ENCODE assay signal across 1 cellular context in the genomic region with DNA sequence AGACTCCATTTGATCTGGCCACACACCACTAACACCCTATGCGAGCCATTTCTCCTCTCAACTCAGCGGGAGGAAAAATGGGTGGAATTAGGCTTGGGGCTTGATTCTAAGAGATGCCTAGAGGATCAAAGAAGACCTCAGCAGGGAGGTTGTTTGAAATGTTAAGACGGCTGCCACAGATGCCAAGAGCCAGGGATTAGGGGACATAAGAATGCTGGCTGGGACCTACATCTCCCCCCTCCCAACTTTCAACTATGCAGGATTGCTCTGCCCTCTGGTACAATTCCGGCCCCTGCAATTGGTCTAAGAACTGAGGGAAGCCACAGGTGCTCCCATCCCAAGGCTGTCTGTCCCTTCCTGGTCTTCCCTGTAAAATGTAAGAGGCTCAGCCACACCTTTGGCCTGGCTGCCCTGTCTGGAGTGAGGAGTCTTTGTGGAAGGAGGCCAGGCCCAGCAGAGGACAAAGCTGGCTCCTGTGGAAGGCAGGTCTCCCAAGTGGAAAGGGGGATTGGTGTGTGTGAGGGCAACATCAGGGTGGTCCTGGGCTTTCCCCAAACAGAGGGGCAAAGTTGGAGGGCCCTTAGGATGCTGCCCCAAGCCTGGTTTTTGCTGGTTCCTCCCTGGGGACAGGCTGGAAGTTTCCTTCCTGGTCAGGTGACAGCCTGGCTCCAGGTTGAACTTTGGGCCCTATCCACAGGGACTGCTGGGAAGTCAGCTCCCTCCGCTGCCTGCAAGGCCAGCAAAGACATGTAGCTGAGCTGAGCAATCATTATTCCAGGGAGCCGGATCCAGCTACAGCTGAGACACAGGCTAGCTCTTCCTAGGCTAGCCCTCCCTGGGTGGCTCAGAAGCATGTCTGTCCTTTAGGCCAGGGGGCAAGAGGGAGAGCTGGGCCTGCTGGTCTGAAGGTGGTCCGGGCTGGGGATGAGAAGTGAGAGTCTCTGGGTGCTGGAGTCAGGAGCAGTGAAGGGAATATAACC.
A peak's percentile ranks its signal among the peaks of the same experiment; 100 is the strongest.
TF ChIP-seq lines count a peak whose summit lies in the region.

No MANE protein-coding gene starts in this region.

TF ChIP-seq in HepG2, 621 proteins besides CTCF, POLR2A, EP300 and RAD21 (continued from another document):
- TF ChIP-seq, protein P1, sequence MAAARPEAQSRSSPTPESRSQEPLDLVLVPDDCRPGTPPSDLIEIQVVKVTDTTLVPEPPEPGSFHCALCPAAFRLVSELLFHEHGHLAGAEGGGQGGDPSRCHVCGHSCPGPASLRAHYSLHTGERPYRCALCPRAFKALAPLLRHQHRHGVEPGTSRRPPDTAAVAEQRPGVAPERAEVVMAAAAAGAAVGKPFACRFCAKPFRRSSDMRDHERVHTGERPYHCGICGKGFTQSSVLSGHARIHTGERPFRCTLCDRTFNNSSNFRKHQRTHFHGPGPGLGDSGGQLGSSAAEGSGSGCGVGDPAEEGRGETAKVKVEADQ (CRISPR knock-in tag; IDR thresholded peaks at IDR 0.05; ENCODE audit: borderline replicate concordance), result peak; percentile 34; the same call in 1 of the 2 replicates
- TF ChIP-seq, protein P2, sequence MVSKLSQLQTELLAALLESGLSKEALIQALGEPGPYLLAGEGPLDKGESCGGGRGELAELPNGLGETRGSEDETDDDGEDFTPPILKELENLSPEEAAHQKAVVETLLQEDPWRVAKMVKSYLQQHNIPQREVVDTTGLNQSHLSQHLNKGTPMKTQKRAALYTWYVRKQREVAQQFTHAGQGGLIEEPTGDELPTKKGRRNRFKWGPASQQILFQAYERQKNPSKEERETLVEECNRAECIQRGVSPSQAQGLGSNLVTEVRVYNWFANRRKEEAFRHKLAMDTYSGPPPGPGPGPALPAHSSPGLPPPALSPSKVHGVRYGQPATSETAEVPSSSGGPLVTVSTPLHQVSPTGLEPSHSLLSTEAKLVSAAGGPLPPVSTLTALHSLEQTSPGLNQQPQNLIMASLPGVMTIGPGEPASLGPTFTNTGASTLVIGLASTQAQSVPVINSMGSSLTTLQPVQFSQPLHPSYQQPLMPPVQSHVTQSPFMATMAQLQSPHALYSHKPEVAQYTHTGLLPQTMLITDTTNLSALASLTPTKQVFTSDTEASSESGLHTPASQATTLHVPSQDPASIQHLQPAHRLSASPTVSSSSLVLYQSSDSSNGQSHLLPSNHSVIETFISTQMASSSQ (IDR thresholded peaks at IDR 0.05; ENCODE audit: low read depth), result no peak
- TF ChIP-seq, protein P2 (CRISPR knock-in tag; IDR thresholded peaks at IDR 0.05; ENCODE audit: borderline replicate concordance), result peak; percentile 68; the same call in 1 of the 2 replicates
- TF ChIP-seq, protein P3, sequence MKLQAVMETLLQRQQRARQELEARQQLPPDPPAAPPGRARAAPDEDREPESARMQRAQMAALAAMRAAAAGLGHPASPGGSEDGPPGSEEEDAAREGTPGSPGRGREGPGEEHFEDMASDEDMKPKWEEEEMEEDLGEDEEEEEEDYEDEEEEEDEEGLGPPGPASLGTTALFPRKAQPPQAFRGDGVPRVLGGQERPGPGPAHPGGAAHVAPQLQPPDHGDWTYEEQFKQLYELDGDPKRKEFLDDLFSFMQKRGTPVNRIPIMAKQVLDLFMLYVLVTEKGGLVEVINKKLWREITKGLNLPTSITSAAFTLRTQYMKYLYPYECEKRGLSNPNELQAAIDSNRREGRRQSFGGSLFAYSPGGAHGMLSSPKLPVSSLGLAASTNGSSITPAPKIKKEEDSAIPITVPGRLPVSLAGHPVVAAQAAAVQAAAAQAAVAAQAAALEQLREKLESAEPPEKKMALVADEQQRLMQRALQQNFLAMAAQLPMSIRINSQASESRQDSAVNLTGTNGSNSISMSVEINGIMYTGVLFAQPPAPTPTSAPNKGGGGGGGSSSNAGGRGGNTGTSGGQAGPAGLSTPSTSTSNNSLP (IDR thresholded peaks at IDR 0.05; ENCODE audit: low read depth, low read length), result 0 out of 2 replicates have a peak, but pooled peaks have one; percentile 39
- TF ChIP-seq CEBPG (CRISPR knock-in tag; IDR thresholded peaks at IDR 0.05) (peak; percentile 61), SP4 (CRISPR knock-in tag; IDR thresholded peaks at IDR 0.05) (peak; percentile 36; the same call in 1 of the 2 replicates), TBX3 (IDR thresholded peaks at IDR 0.05; ENCODE audit: borderline replicate concordance) (no peak), MYNN (CRISPR knock-in tag; IDR thresholded peaks at IDR 0.05; ENCODE audit: low read depth) (0 out of 2 replicates have a peak, but pooled peaks have one; percentile 48), NFIC (IDR thresholded peaks at IDR 0.05; ENCODE audit: low read length) (no peak), ZNF83 (CRISPR knock-in tag; IDR thresholded peaks at IDR 0.05; ENCODE audit: borderline replicate concordance) (0 out of 2 replicates have a peak, but pooled peaks have one; percentile 53), ZNF354B (CRISPR knock-in tag; IDR thresholded peaks at IDR 0.05) (no peak), RFX1 (IDR thresholded peaks at IDR 0.05) (no peak), NR2C2 (CRISPR knock-in tag; IDR thresholded peaks at IDR 0.05; ENCODE audit: borderline replicate concordance) (peak; percentile 55), HHEX (CRISPR knock-in tag; IDR thresholded peaks at IDR 0.05) (no peak), ZNF780A (CRISPR knock-in tag; IDR thresholded peaks at IDR 0.05) (no peak), ZNF331 (CRISPR knock-in tag; IDR thresholded peaks at IDR 0.05) (peak; percentile 81; the same call in 1 of the 2 replicates), ZNF629 (CRISPR knock-in tag; conservative IDR thresholded peaks at IDR 0.05) (peak; percentile 46), ELF1 (CRISPR knock-in tag; IDR thresholded peaks at IDR 0.05) (peak; percentile 83), PHF5A (CRISPR knock-in tag; IDR thresholded peaks at IDR 0.05; ENCODE audit: low read depth, unreplicated experiment) (peak; percentile 83), ZNF766 (CRISPR knock-in tag; IDR thresholded peaks at IDR 0.05; ENCODE audit: borderline replicate concordance) (no peak; the same call in 1 of the 2 replicates), SNAPC2 (CRISPR knock-in tag; IDR thresholded peaks at IDR 0.05) (peak; percentile 27; the same call in 1 of the 2 replicates), NKX3-1 (CRISPR knock-in tag; IDR thresholded peaks at IDR 0.05) (no peak)
- TF ChIP-seq, protein P4, sequence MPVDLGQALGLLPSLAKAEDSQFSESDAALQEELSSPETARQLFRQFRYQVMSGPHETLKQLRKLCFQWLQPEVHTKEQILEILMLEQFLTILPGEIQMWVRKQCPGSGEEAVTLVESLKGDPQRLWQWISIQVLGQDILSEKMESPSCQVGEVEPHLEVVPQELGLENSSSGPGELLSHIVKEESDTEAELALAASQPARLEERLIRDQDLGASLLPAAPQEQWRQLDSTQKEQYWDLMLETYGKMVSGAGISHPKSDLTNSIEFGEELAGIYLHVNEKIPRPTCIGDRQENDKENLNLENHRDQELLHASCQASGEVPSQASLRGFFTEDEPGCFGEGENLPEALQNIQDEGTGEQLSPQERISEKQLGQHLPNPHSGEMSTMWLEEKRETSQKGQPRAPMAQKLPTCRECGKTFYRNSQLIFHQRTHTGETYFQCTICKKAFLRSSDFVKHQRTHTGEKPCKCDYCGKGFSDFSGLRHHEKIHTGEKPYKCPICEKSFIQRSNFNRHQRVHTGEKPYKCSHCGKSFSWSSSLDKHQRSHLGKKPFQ (CRISPR knock-in tag; IDR thresholded peaks at IDR 0.05; ENCODE audit: insufficient replicate concordance), result peak; percentile 70
- TF ChIP-seq, protein P5, sequence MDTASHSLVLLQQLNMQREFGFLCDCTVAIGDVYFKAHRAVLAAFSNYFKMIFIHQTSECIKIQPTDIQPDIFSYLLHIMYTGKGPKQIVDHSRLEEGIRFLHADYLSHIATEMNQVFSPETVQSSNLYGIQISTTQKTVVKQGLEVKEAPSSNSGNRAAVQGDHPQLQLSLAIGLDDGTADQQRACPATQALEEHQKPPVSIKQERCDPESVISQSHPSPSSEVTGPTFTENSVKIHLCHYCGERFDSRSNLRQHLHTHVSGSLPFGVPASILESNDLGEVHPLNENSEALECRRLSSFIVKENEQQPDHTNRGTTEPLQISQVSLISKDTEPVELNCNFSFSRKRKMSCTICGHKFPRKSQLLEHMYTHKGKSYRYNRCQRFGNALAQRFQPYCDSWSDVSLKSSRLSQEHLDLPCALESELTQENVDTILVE (CRISPR knock-in tag; IDR thresholded peaks at IDR 0.05), result peak; percentile 63; the same call in 1 of the 2 replicates
- TF ChIP-seq, protein P6, sequence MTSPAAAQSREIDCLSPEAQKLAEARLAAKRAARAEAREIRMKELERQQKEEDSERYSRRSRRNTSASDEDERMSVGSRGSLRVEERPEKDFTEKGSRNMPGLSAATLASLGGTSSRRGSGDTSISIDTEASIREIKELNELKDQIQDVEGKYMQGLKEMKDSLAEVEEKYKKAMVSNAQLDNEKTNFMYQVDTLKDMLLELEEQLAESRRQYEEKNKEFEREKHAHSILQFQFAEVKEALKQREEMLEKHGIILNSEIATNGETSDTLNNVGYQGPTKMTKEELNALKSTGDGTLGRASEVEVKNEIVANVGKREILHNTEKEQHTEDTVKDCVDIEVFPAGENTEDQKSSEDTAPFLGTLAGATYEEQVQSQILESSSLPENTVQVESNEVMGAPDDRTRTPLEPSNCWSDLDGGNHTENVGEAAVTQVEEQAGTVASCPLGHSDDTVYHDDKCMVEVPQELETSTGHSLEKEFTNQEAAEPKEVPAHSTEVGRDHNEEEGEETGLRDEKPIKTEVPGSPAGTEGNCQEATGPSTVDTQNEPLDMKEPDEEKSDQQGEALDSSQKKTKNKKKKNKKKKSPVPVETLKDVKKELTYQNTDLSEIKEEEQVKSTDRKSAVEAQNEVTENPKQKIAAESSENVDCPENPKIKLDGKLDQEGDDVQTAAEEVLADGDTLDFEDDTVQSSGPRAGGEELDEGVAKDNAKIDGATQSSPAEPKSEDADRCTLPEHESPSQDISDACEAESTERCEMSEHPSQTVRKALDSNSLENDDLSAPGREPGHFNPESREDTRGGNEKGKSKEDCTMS (CRISPR knock-in tag; conservative IDR thresholded peaks at IDR 0.05), result no peak
TF ChIP-seq in HepG2: peak in this region for 234.
